In genomic region chr17:80315517-80316182, GRCh38 we compare ENCODE assay signal across 29 cellular contexts. TPM values are rescaled to one million over a fixed set of nuclear protein-coding genes. Genes with fewer than 3 reads are reported as not detected.
A peak's percentile ranks its signal among the peaks of the same experiment; 100 is the strongest.
DNase-seq lines count a peak whose midpoint lies in the region; ATAC-seq and FAIRE-seq lines count a peak whose summit lies in the region.
"Had no signal": no experiment of that assay in that cellular context is flagged by ENCODE, and none has a peak within 500 bp of the region (broad histone marks: within the 10 kb centered on the region; RNA-seq: fewer than 3 reads in every experiment).

No MANE protein-coding gene starts in this region.

- FAIRE-seq in urothelium cell line (lab: Jason Lieb, UNC) = peak; percentile 99
- FAIRE-seq: frontal cortex, kidney had no signal

- POLR2A ChIA-PET in activated CD8-positive, alpha-beta T cell treated with anti-CD3 and anti-CD28 coated beads, Interleukin-2, amount 10 ng/mL, durations not matched to agents 7 days and 5 days (lab: Charles Lee) = no interaction called here

- peak overlapping the region; percentile 45 for H3K27ac Mint-ChIP-seq in activated CD8-positive, alpha-beta T cell treated with anti-CD3 and anti-CD28 coated beads, Interleukin-2, amount 10 ng/mL, durations not matched to agents 7 days and 5 days
- H3K27ac Mint-ChIP-seq in natural killer cell treated with Interleukin-12 subunit alpha and Interleukin-12 subunit beta and Interleukin-15 and Interleukin-18, amount 100 ng/mL, for 72 hours = peak overlapping the region; percentile 47 to 78
- H3K27ac Mint-ChIP-seq: activated CD4-positive, alpha-beta T cell treated with anti-CD3 and anti-CD28 coated beads, Interleukin-2, amount 10 ng/mL, durations not matched to agents 7 days and 5 days had no signal

- H3K27me3 Mint-ChIP-seq in activated CD8-positive, alpha-beta T cell treated with anti-CD3 and anti-CD28 coated beads, Interleukin-2, amount 10 ng/mL, durations not matched to agents 7 days and 5 days (ENCODE audit: low read depth) = no peaks in the 10 kb centered on the region
- H3K27me3 Mint-ChIP-seq in natural killer cell treated with Interleukin-12 subunit alpha and Interleukin-12 subunit beta and Interleukin-15 and Interleukin-18, amount 100 ng/mL, for 72 hours = no peaks in the 10 kb centered on the region
- H3K27me3 Mint-ChIP-seq: activated CD4-positive, alpha-beta T cell treated with anti-CD3 and anti-CD28 coated beads, Interleukin-2, amount 10 ng/mL, durations not matched to agents 7 days and 5 days had no signal

- peaks cover 71% of the 10 kb centered on the region for H3K36me3 Mint-ChIP-seq in activated CD8-positive, alpha-beta T cell treated with anti-CD3 and anti-CD28 coated beads, Interleukin-2, amount 10 ng/mL, durations not matched to agents 7 days and 5 days (ENCODE audit: low read depth)
- H3K36me3 Mint-ChIP-seq in natural killer cell treated with Interleukin-12 subunit alpha and Interleukin-12 subunit beta and Interleukin-15 and Interleukin-18, amount 100 ng/mL, for 72 hours = peaks cover 35% of the 10 kb centered on the region

- peak; percentile 34 for DNase-seq in activated effector memory CD4-positive, alpha-beta T cell treated with anti-CD3 and anti-CD28 coated beads, Interleukin-2, amount 50 U/mL, for 16 hours
- no peak for DNase-seq in activated effector memory CD4-positive, alpha-beta T cell treated with Interleukin-2 at 50 U/mL for 16 hours
- DNase-seq in activated CD8-positive, alpha-beta T cell treated with anti-CD3 and anti-CD28 coated beads, Interleukin-2, amount 10 ng/mL, durations not matched to agents 7 days and 5 days = no peak
- no peak for DNase-seq in natural killer cell treated with Interleukin-12 subunit alpha and Interleukin-12 subunit beta and Interleukin-15 and Interleukin-18, amount 100 ng/mL, for 72 hours (ENCODE audit: low spot score)
- DNase-seq in urothelium cell line (ENCODE audit: low spot score) = no peak
- DNase-seq in medulla oblongata (ENCODE audit: extremely low spot score) = no peak
- DNase-seq in nucleus accumbens (lab: John Stamatoyannopoulos, UW) = no peak
- DNase-seq: activated CD4-positive, alpha-beta T cell treated with anti-CD3 and anti-CD28 coated beads, Interleukin-2, amount 10 ng/mL, durations not matched to agents 7 days and 5 days; activated naive CD4-positive, alpha-beta T cell treated with Interleukin-2 at 50 U/mL for 16 hours; amniotic stem cell; BE2C; brain microvascular endothelial cell; CD8-positive, alpha-beta T cell; DMS 273 treated with DMSO at 0.1 percent for 48 hours; heart right ventricle; kidney; left ventricle myocardium superior; NCI-H1092; NCI-H187; NCI-H446 treated with DMSO at 0.1 percent for 48 hours; NCI-H774; occipital lobe; stimulated activated naive CD4-positive, alpha-beta T cell; SW 1271; testis; uterus; WERI-Rb-1 had no signal

- no peaks in the 10 kb centered on the region for H3K9me3 Mint-ChIP-seq in activated CD8-positive, alpha-beta T cell treated with anti-CD3 and anti-CD28 coated beads, Interleukin-2, amount 10 ng/mL, durations not matched to agents 7 days and 5 days (ENCODE audit: insufficient read depth)
- no peaks in the 10 kb centered on the region for H3K9me3 Mint-ChIP-seq in natural killer cell treated with Interleukin-12 subunit alpha and Interleukin-12 subunit beta and Interleukin-15 and Interleukin-18, amount 100 ng/mL, for 72 hours
- H3K9me3 Mint-ChIP-seq: activated CD4-positive, alpha-beta T cell treated with anti-CD3 and anti-CD28 coated beads, Interleukin-2, amount 10 ng/mL, durations not matched to agents 7 days and 5 days; CD8-positive, alpha-beta T cell had no signal

- peaks cover 6% of the 10 kb centered on the region for H3K4me1 Mint-ChIP-seq in activated CD8-positive, alpha-beta T cell treated with anti-CD3 and anti-CD28 coated beads, Interleukin-2, amount 10 ng/mL, durations not matched to agents 7 days and 5 days (ENCODE audit: low read depth)
- H3K4me1 Mint-ChIP-seq in natural killer cell treated with Interleukin-12 subunit alpha and Interleukin-12 subunit beta and Interleukin-15 and Interleukin-18, amount 100 ng/mL, for 72 hours (ENCODE audit: low read depth in 2 of 2) = peaks cover 26 to 30% of the 10 kb centered on the region in 2 donors

- ATAC-seq in activated CD8-positive, alpha-beta T cell treated with anti-CD3 and anti-CD28 coated beads, Interleukin-2, amount 10 ng/mL, durations not matched to agents 7 days and 5 days = no peak
- ATAC-seq in natural killer cell treated with Interleukin-12 subunit alpha and Interleukin-12 subunit beta and Interleukin-15 and Interleukin-18, amount 100 ng/mL, for 72 hours = peak in 1 of 2 donors; percentile 64
- ATAC-seq: CD8-positive, alpha-beta T cell had no signal

- H3K4me3 Mint-ChIP-seq in activated CD8-positive, alpha-beta T cell treated with anti-CD3 and anti-CD28 coated beads, Interleukin-2, amount 10 ng/mL, durations not matched to agents 7 days and 5 days = no peak overlapping the region
- peak overlapping the region; percentile 4 for H3K4me3 Mint-ChIP-seq in natural killer cell treated with Interleukin-12 subunit alpha and Interleukin-12 subunit beta and Interleukin-15 and Interleukin-18, amount 100 ng/mL, for 72 hours
- H3K4me3 Mint-ChIP-seq: activated CD4-positive, alpha-beta T cell treated with anti-CD3 and anti-CD28 coated beads, Interleukin-2, amount 10 ng/mL, durations not matched to agents 7 days and 5 days; CD8-positive, alpha-beta T cell; mesothelial cell of epicardium had no signal

- CTCF ChIA-PET in activated CD8-positive, alpha-beta T cell treated with anti-CD3 and anti-CD28 coated beads, Interleukin-2, amount 10 ng/mL, durations not matched to agents 7 days and 5 days (lab: Charles Lee) = no interaction called here

RNA-seq across cellular contexts. Expression of gene RNF213, which starts 55.0 kb away (rescaled TPM):
- 100 to 1,000 TPM; 438 to 455 TPM for total RNA-seq in activated CD8-positive, alpha-beta T cell treated with anti-CD3 and anti-CD28 coated beads, Interleukin-2, amount 10 ng/mL, durations not matched to agents 7 days and 5 days
- total RNA-seq in natural killer cell treated with Interleukin-12 subunit alpha and Interleukin-12 subunit beta and Interleukin-15 and Interleukin-18, amount 100 ng/mL, for 72 hours = 1,000 to 10,000 TPM; 1,259 to 2,425 TPM
